8 cellular contexts compared by ENCODE assay signal in the genomic region with DNA sequence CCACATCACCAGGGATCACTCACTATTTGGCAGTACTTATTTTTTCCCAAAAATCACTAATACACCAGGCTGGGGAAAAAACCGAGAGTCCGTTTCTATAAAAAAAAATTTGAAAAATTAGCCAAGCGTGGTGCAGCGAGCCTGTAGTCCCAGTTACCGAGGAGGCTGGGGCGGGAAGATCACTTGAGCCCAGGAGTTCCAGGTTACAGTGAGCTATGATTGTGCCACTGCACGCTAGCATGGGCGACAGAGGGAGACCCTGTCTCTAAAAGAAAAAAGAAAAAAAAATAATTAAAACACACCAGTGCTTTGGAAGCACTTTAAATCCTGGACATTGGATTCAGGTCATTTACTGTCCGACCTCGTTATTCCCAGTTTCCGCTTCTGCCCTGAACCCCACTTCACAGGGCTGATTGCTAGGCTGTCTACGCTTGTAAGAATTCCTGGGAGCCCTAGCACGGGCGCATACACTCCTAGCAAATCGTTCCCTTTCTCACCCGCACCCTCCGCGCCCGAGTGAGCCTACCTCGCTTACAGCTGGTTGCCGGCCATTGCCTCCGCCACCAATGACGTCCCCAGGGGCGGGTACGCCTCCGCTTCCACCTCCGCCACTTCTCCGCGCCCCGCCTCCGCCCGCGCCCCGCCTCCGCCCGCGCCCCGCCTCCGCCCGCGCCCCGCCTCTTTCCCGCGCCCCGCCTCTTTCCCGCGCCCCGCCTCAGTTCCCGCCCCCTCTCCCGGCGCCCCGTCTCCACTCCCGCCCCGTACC. TPM values are rescaled to one million over a fixed set of nuclear protein-coding genes. Genes with fewer than 3 reads are reported as not detected.
DNase-seq lines count a peak whose midpoint lies in the region; ATAC-seq, FAIRE-seq and TF ChIP-seq lines count a peak whose summit lies in the region.

TPMT (minus strand) TSS at position 571 of the 766 bp plus-strand sequence. CDS start 5,950 bp downstream, outside the sequence.

- peaks cover under 1% of the 10 kb centered on the region for H3K36me3 ChIP-seq in NT2/D1 (ENCODE audit: insufficient read depth, insufficient read length, low read length)
- H3K36me3 ChIP-seq in bronchial epithelial cell (ENCODE audit: control insufficient read depth, insufficient read depth, low read length), result no peaks in the 10 kb centered on the region
- H3K36me3 ChIP-seq in stomach smooth muscle (ENCODE audit: control insufficient read depth in 2 of 2, insufficient read depth in 2 of 2, low read length in 2 of 2), result peaks cover 0 to 1% of the 10 kb centered on the region in 2 donors

- H3K9me3 ChIP-seq in NT2/D1 (ENCODE audit: insufficient read depth, low read length) (no peaks in the 10 kb centered on the region), stomach smooth muscle (ENCODE audit: control insufficient read depth in 2 of 2, low read length in 2 of 2) (no peaks in the 10 kb centered on the region)

- peak; percentile 45 for ATAC-seq in GM19463 (IDR thresholded peaks at IDR 0.05; ENCODE audit: unreplicated experiment)
- peak; percentile 46 for ATAC-seq in HG03520 (IDR thresholded peaks at IDR 0.05; ENCODE audit: unreplicated experiment)
- ATAC-seq in left lobe of liver, result no peak

- H3K27me3 ChIP-seq in NT2/D1 (ENCODE audit: insufficient read depth, insufficient read length), result no peaks in the 10 kb centered on the region
- H3K27me3 ChIP-seq in bronchial epithelial cell (ENCODE audit: control insufficient read depth, insufficient read depth, low read length), result no peaks in the 10 kb centered on the region
- no peaks in the 10 kb centered on the region for H3K27me3 ChIP-seq in stomach smooth muscle (ENCODE audit: control insufficient read depth in 1 of 2, insufficient read depth in 2 of 2, low read length in 2 of 2)

- H3K27ac ChIP-seq in stomach smooth muscle (ENCODE audit: low read length), result peak within 1 kb of the TSS; percentile 60

- no peak for TF ChIP-seq CTCF in bronchial epithelial cell (IDR thresholded peaks at IDR 0.05; ENCODE audit: insufficient read depth, low read length, severe bottlenecking)

- H3K4me1 ChIP-seq in NT2/D1 (ENCODE audit: insufficient read depth, insufficient read length) (peaks cover 2% of the 10 kb centered on the region), stomach smooth muscle (ENCODE audit: control insufficient read depth, insufficient read depth, low read length) (peaks cover 12% of the 10 kb centered on the region)

- DNase-seq in DMS114 treated with DMSO at 0.1 percent for 48 hours (lab: John Stamatoyannopoulos, UW; ENCODE audit: unreplicated experiment) (peak; percentile 96), NT2/D1 (ENCODE audit: low read depth, low spot score) (peak; percentile 77), bronchial epithelial cell (ENCODE audit: low read depth) (peak; percentile 71), left lobe of liver (ENCODE audit: low spot score) (peak; percentile 99), CD1c-positive myeloid dendritic cell (ENCODE audit: extremely low spot score) (no peak)

- FAIRE-seq in bronchial epithelial cell (lab: Jason Lieb, UNC), result no peak

- peak within 1 kb of the TSS; percentile 79 for H3K4me3 ChIP-seq in NT2/D1 (ENCODE audit: insufficient read length, low read depth)
- H3K4me3 ChIP-seq in bronchial epithelial cell (ENCODE audit: low read depth, low read length), result peak within 1 kb of the TSS; percentile 98
- peak within 1 kb of the TSS; percentile 87 to 92 for H3K4me3 ChIP-seq in stomach smooth muscle (ENCODE audit: low read length in 2 of 2)

- peak within 1 kb of the TSS; percentile 79 for H3K9ac ChIP-seq in NT2/D1 (ENCODE audit: insufficient read length, low read depth)
- peak within 1 kb of the TSS; percentile 78 to 95 for H3K9ac ChIP-seq in stomach smooth muscle (ENCODE audit: low read length in 2 of 2)

RNA-seq across cellular contexts. Expression of gene TPMT, which starts in this region (rescaled TPM):
- total RNA-seq in bronchial epithelial cell, result 18.2 and 35.7 TPM in 2 replicates
- total RNA-seq in left lobe of liver, result 25.5 TPM
